Comparison of ENCODE assay signal across 25 cellular contexts in genomic region chr16:70796301-70796700, GRCh38.
"Had no signal": no experiment of that assay in that cellular context is flagged by ENCODE, and none has a peak within 500 bp of the region (broad histone marks: within the 10 kb centered on the region; RNA-seq: fewer than 3 reads in every experiment).

No MANE protein-coding gene starts in this region.

- H3K36me3 Mint-ChIP-seq: natural killer cell treated with Interleukin-12 subunit alpha and Interleukin-12 subunit beta and Interleukin-15 and Interleukin-18, amount 100 ng/mL, for 72 hours; stimulated activated memory B cell treated with anti-CD40 and anti-IgM and Interleukin-4, amounts not matched to agents 10 μg/mL and 1 μg/mL and 100 μg/mL, for 72 hours had no signal

- H3K9me3 Mint-ChIP-seq: mesothelial cell of epicardium; naive thymus-derived CD4-positive, alpha-beta T cell; natural killer cell treated with Interleukin-12 subunit alpha and Interleukin-12 subunit beta and Interleukin-15 and Interleukin-18, amount 100 ng/mL, for 72 hours; stimulated activated memory B cell treated with anti-CD40 and anti-IgM and Interleukin-4, amounts not matched to agents 10 μg/mL and 1 μg/mL and 100 μg/mL, for 72 hours; stimulated activated naive CD8-positive, alpha-beta T cell treated with anti-CD3 and anti-CD28 coated beads, Interleukin-15, amount 100 ng/mL, for 72 hours had no signal

- H3K4me2 ChIP-seq: smooth muscle cell had no signal

- H3K36me3 ChIP-seq: ovary, right lobe of liver had no signal

- DNase-seq: hippocampal formation; kidney glomerular epithelial cell; left cardiac atrium; mesendoderm; mucosa of descending colon; naive thymus-derived CD4-positive, alpha-beta T cell; ovary; right lobe of liver; stimulated activated CD4-positive, alpha-beta T cell treated with anti-CD3 and anti-CD28 coated beads, Interleukin-1b, Interleukin-23, amount 100 ng/mL, for 48 hours; stimulated activated CD4-positive, alpha-beta T cell treated with anti-CD3 and anti-CD28 coated beads, Interleukin-2, amount 100 ng/mL, for 48 hours; stimulated activated CD4-positive, alpha-beta T cell treated with anti-CD3 and anti-CD28 coated beads, Interleukin-4, amount 100 ng/mL, for 4 hours; stimulated activated CD8-positive, alpha-beta memory T cell treated with anti-CD3 and anti-CD28 coated beads, Interleukin-4, amount 100 ng/mL, for 48 hours; stimulated activated naive CD4-positive, alpha-beta T cell treated with Interleukin-2 at 50 U/mL for 16 hours; stimulated activated naive CD8-positive, alpha-beta T cell treated with anti-CD3 and anti-CD28 coated beads, Interleukin-15, amount 100 ng/mL, for 72 hours; substantia nigra; trophoblast cell; upper lobe of right lung had no signal

- H3K27me3 ChIP-seq: ovary, right atrium auricular region, right lobe of liver, upper lobe of right lung had no signal

- ATAC-seq: left cardiac atrium; left lobe of liver; mucosa of descending colon; naive thymus-derived CD4-positive, alpha-beta T cell; natural killer cell treated with Interleukin-12 subunit alpha and Interleukin-12 subunit beta and Interleukin-15 and Interleukin-18, amount 100 ng/mL, for 72 hours; right lobe of liver; stimulated activated memory B cell treated with anti-CD40 and anti-IgM and Interleukin-4, amounts not matched to agents 10 μg/mL and 1 μg/mL and 100 μg/mL, for 72 hours; stimulated activated naive CD8-positive, alpha-beta T cell treated with anti-CD3 and anti-CD28 coated beads, Interleukin-15, amount 100 ng/mL, for 72 hours; upper lobe of right lung had no signal

- H3K4me3 Mint-ChIP-seq: mesothelial cell of epicardium; naive thymus-derived CD4-positive, alpha-beta T cell; natural killer cell treated with Interleukin-12 subunit alpha and Interleukin-12 subunit beta and Interleukin-15 and Interleukin-18, amount 100 ng/mL, for 72 hours; stimulated activated memory B cell treated with anti-CD40 and anti-IgM and Interleukin-4, amounts not matched to agents 10 μg/mL and 1 μg/mL and 100 μg/mL, for 72 hours; stimulated activated naive CD8-positive, alpha-beta T cell treated with anti-CD3 and anti-CD28 coated beads, Interleukin-15, amount 100 ng/mL, for 72 hours had no signal

- H3K27ac Mint-ChIP-seq: mesothelial cell of epicardium; naive thymus-derived CD4-positive, alpha-beta T cell; natural killer cell treated with Interleukin-12 subunit alpha and Interleukin-12 subunit beta and Interleukin-15 and Interleukin-18, amount 100 ng/mL, for 72 hours; progenitor cell of endocrine pancreas; stimulated activated memory B cell treated with anti-CD40 and anti-IgM and Interleukin-4, amounts not matched to agents 10 μg/mL and 1 μg/mL and 100 μg/mL, for 72 hours had no signal

- H3K4me3 ChIP-seq: lung, mucosa of descending colon, ovary, right atrium auricular region, right lobe of liver, smooth muscle cell, upper lobe of right lung had no signal

- H3K27ac ChIP-seq: ovary, right atrium auricular region, right lobe of liver, upper lobe of right lung had no signal

- H3K9me3 ChIP-seq: mucosa of descending colon, ovary, right atrium auricular region, right lobe of liver, upper lobe of right lung had no signal

- H3K27me3 Mint-ChIP-seq: natural killer cell treated with Interleukin-12 subunit alpha and Interleukin-12 subunit beta and Interleukin-15 and Interleukin-18, amount 100 ng/mL, for 72 hours; progenitor cell of endocrine pancreas; stimulated activated memory B cell treated with anti-CD40 and anti-IgM and Interleukin-4, amounts not matched to agents 10 μg/mL and 1 μg/mL and 100 μg/mL, for 72 hours; stimulated activated naive CD8-positive, alpha-beta T cell treated with anti-CD3 and anti-CD28 coated beads, Interleukin-15, amount 100 ng/mL, for 72 hours had no signal
